ENCODE assay signal across 20 cellular contexts in genomic region chr2:159111346-159111922, GRCh38.
DNase-seq lines count a peak whose midpoint lies in the region; ATAC-seq, FAIRE-seq and TF ChIP-seq lines count a peak whose summit lies in the region.
"Had no signal": no experiment of that assay in that cellular context is flagged by ENCODE, and none has a peak within 500 bp of the region (broad histone marks: within the 10 kb centered on the region; RNA-seq: fewer than 3 reads in every experiment).

No MANE protein-coding gene starts in this region.

- no peak overlapping the region for H3K4me3 ChIP-seq in hepatocyte
- H3K4me3 ChIP-seq: GM12878, testis had no signal

- TF ChIP-seq CTCF in WTC11 (IDR thresholded peaks at IDR 0.05) (no peak), hepatocyte (IDR thresholded peaks at IDR 0.05; ENCODE audit: poor library complexity) (no peak)

- no peaks in the 10 kb centered on the region for H3K4me1 ChIP-seq in hepatocyte (ENCODE audit: insufficient read depth)
- H3K4me1 ChIP-seq: testis had no signal

- no peaks in the 10 kb centered on the region; the same call in 1 of the 2 replicates for H3K36me3 Mint-ChIP-seq in WTC11
- H3K36me3 Mint-ChIP-seq: immature natural killer cell had no signal

- 86% methylated on average over 7 of the region's 7 CpGs for WGBS in hepatocyte (ENCODE audit: low lambda C conversion rate, missing lambda C conversion rate)

- no peaks in the 10 kb centered on the region for H3K36me3 ChIP-seq in hepatocyte (replicated peaks; ENCODE audit: insufficient read depth, low read depth)

- H3K9me3 ChIP-seq in hepatocyte (ENCODE audit: low read depth), result no peaks in the 10 kb centered on the region
- H3K9me3 ChIP-seq: testis had no signal

- H3K4me1 Mint-ChIP-seq in WTC11, result no peaks in the 10 kb centered on the region
- H3K4me1 Mint-ChIP-seq: immature natural killer cell had no signal

- H2AFZ ChIP-seq in hepatocyte, result no peak overlapping the region
- H2AFZ ChIP-seq: parathyroid adenoma had no signal

- no peak overlapping the region for H3K27ac Mint-ChIP-seq in WTC11
- H3K27ac Mint-ChIP-seq: dendritic cell treated with granulocyte-macrophage colony-stimulating factor and Interleukin-4, amounts not matched to agents 40 ng/mL and 50 ng/mL, for 4 days; immature natural killer cell had no signal

- H3K4me2 ChIP-seq in hepatocyte, result no peak overlapping the region

- POLR2A ChIA-PET in WTC11 (lab: Charles Lee), result no interaction called here

- no peaks in the 10 kb centered on the region for H3K9me2 ChIP-seq in hepatocyte (replicated peaks; ENCODE audit: insufficient read depth)

- H3K4me3 Mint-ChIP-seq in WTC11, result no peak overlapping the region
- H3K4me3 Mint-ChIP-seq: dendritic cell treated with granulocyte-macrophage colony-stimulating factor and Interleukin-4, amounts not matched to agents 40 ng/mL and 50 ng/mL, for 4 days; immature natural killer cell had no signal

- H3K27ac ChIP-seq in hepatocyte, result no peak overlapping the region
- H3K27ac ChIP-seq: parathyroid adenoma, testis had no signal

- H3K27me3 Mint-ChIP-seq in WTC11 (ENCODE audit: low read depth), result no peaks in the 10 kb centered on the region
- H3K27me3 Mint-ChIP-seq: dendritic cell treated with granulocyte-macrophage colony-stimulating factor and Interleukin-4, amounts not matched to agents 40 ng/mL and 50 ng/mL, for 4 days had no signal

- CTCF ChIA-PET in WTC11 (lab: Charles Lee), result interaction anchor here (1.8 kb wide), 1 partner anchor 75 kb away, joined by 8 read pairs; no protein-coding TSS in a partner anchor

- peaks cover 2% of the 10 kb centered on the region for H3K79me2 ChIP-seq in hepatocyte
- H3K79me2 ChIP-seq: parathyroid adenoma had no signal

- no peak for FAIRE-seq in urothelium cell line (lab: Jason Lieb, UNC)
- FAIRE-seq: GM12878, HTR-8/SVneo had no signal

- DNase-seq in Right ventricle myocardium inferior (ENCODE audit: missing footprints) (peak; percentile 69), cardiac septum (ENCODE audit: low spot score) (no peak), WTC11 (ENCODE audit: low spot score) (no peak), hippocampal formation (lab: John Stamatoyannopoulos, UW) (peak; percentile 38 to 47), urothelium cell line (ENCODE audit: low spot score) (peak; percentile 53), GM03348 (ENCODE audit: low spot score) (no peak), hepatocyte (ENCODE audit: low spot score) (no peak)
- no peak for DNase-seq in NK-92 treated with Interleukin-12 subunit alpha and Interleukin-12 subunit beta, amount 100 ng/mL, for 24 hours (lab: John Stamatoyannopoulos, UW)
- DNase-seq: activated CD4-positive, alpha-beta T cell treated with anti-CD3 and anti-CD28 coated beads, Interleukin-2, amount 50 U/mL, for 1 hour; amniotic stem cell; immature natural killer cell; MV-4-11; NCI-H774; SHP77; T1000; testis had no signal

- H4K20me1 ChIP-seq in hepatocyte (ENCODE audit: insufficient read depth, poor library complexity, severe bottlenecking), result no peaks in the 10 kb centered on the region

- no peaks in the 10 kb centered on the region for H3K27me3 ChIP-seq in hepatocyte
- H3K27me3 ChIP-seq: testis had no signal

- H3K9me3 Mint-ChIP-seq in WTC11, result no peaks in the 10 kb centered on the region
- H3K9me3 Mint-ChIP-seq: dendritic cell treated with granulocyte-macrophage colony-stimulating factor and Interleukin-4, amounts not matched to agents 40 ng/mL and 50 ng/mL, for 4 days; immature natural killer cell had no signal

- ATAC-seq in Right ventricle myocardium inferior (peak; percentile 73), WTC11 (0 out of 2 replicates have a peak, but pooled peaks have one; percentile 28)
- ATAC-seq: GM12878 had no signal

- intact Hi-C loops in Right ventricle myocardium inferior (cut with DNase I), result no loop called here
- intact Hi-C loops in cardiac septum (cut with DNase I), result no loop called here

TF ChIP-seq in WTC11, 78 proteins besides CTCF, POLR2A, EP300 and RAD21:
- TF ChIP-seq NFYB (CRISPR knock-in tag; conservative IDR thresholded peaks at IDR 0.05; ENCODE audit: low read depth) (no peak), RORB (CRISPR knock-in tag; IDR thresholded peaks at IDR 0.05) (no peak), ZNF396 (CRISPR knock-in tag; IDR thresholded peaks at IDR 0.05; ENCODE audit: borderline replicate concordance) (no peak), PRDM15 (CRISPR knock-in tag; IDR thresholded peaks at IDR 0.05) (no peak), HMGXB4 (CRISPR knock-in tag; IDR thresholded peaks at IDR 0.05) (no peak)

Comparison
In these comparisons a context has a peak if more than half of its experiments do, and no peak if none do; other contexts are left out.
1. DNase-seq: peak in Right ventricle myocardium inferior (single experiment), hippocampal formation (2 of 2) and urothelium cell line (single experiment); none in cardiac septum (single experiment), WTC11 (single experiment), GM03348 (single experiment), hepatocyte (single experiment) and NK-92 treated with Interleukin-12 subunit alpha and Interleukin-12 subunit beta, amount 100 ng/mL, for 24 hours (single experiment).